Comparison of ENCODE assay signal across 23 cellular contexts in the genomic region with DNA sequence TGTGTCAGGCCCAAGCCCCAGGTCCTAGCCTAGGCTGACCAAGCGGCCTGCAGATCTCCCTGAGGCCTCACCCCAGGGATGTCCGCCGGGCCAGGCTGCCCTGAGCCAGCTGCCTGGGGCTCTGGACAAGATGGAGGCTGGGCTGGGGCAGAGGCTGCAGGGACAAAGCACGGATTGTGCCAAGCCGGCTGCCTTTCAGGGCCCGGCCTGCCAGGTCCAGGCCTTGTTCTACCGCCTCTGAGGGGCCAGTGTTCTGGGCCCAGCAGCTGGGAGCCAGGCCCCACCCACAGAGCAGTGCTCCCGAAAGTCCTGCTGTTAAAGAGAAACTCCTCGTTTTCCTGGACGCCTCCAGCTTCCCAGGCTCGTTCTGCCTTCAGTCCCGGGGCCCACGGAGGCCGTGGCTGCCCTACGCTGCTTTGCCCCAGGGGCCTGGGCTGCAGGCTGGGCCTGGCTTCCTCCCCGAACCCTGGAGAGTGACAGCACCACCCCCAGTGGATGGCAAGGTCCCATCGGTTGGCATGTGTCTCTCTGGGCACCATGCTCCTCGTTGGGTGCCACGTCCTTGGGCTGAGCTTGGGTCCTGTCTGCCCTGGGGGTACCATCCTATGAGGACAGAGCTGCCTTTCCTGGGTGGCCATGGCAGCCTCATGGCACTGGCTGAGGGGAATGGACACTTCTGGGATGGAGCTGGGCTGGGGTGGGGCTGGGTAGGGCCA. TPM values are rescaled to one million over a fixed set of nuclear protein-coding genes. Genes with fewer than 3 reads are reported as not detected.
DNase-seq lines count a peak whose midpoint lies in the region; ATAC-seq, FAIRE-seq and TF ChIP-seq lines count a peak whose summit lies in the region.
"Had no signal": no experiment of that assay in that cellular context is flagged by ENCODE, and none has a peak within 500 bp of the region (broad histone marks: within the 10 kb centered on the region; RNA-seq: fewer than 3 reads in every experiment).

No MANE protein-coding gene starts in this region.

- no peak for TF ChIP-seq CTCF in kidney (IDR thresholded peaks at IDR 0.05; ENCODE audit: borderline replicate concordance, extremely low read depth, insufficient read depth)
- TF ChIP-seq CTCF in brain microvascular endothelial cell (IDR thresholded peaks at IDR 0.05; ENCODE audit: low read depth, low read length, missing control alignments), result no peak

- no peak for FAIRE-seq in kidney (lab: Jason Lieb, UNC)
- FAIRE-seq: GM19239 had no signal

- no peak for ATAC-seq in HG03469 (IDR thresholded peaks at IDR 0.05; ENCODE audit: unreplicated experiment)
- ATAC-seq: activated CD8-positive, alpha-beta T cell treated with anti-CD3 and anti-CD28 coated beads for 36 hours; activated T-helper 17 cell treated with anti-CD3 and anti-CD28 coated beads, Interleukin-2, amount 50 U/mL, for 72 hours; stimulated activated naive CD8-positive, alpha-beta T cell treated with anti-CD3 and anti-CD28 coated beads, Interleukin-15, amount 100 ng/mL, for 72 hours had no signal

- in situ Hi-C loops in SK-MEL-5 (cut with HindIII; ENCODE audit: low pct_unique_long_range_greater_than_20kb, low sequenced_read_pairs) (no loop called here), brain microvascular endothelial cell (cut with HindIII; ENCODE audit: low pct_ligation_motif_present, low sequenced_read_pairs) (no loop called here)

- DNase-seq in SK-MEL-5 (ENCODE audit: low read depth, low spot score) (peak; percentile 68), putamen (ENCODE audit: low spot score) (peak; percentile 96), kidney (no peak), brain microvascular endothelial cell (no peak)
- DNase-seq: activated CD8-positive, alpha-beta T cell treated with anti-CD3 and anti-CD28 coated beads for 36 hours; dermis blood vessel endothelial cell; DMS79; GF-D8; kidney glomerular epithelial cell; NCI-H1417 treated with DMSO at 0.1 percent for 48 hours; NCI-H446 treated with DMSO at 0.1 percent for 48 hours; stimulated activated CD4-positive, alpha-beta T cell treated with anti-CD3 and anti-CD28 coated beads, Interleukin-1b, Interleukin-23, amount 100 ng/mL, for 48 hours; stimulated activated CD8-positive, alpha-beta memory T cell treated with anti-CD3 and anti-CD28 coated beads, Interleukin-4, amount 100 ng/mL, for 48 hours; stimulated activated naive CD8-positive, alpha-beta T cell treated with anti-CD3 and anti-CD28 coated beads, Interleukin-15, amount 100 ng/mL, for 72 hours; T-helper 2 cell had no signal

- no peak overlapping the region for H3K9ac ChIP-seq in kidney (ENCODE audit: low read length in 2 of 2)
- H3K9ac ChIP-seq: BLaER1 had no signal

- H3K27ac ChIP-seq in cingulate gyrus (ENCODE audit: low read depth, low read length) (peak overlapping the region; percentile 99), layer of hippocampus (ENCODE audit: low read depth, low read length) (peak overlapping the region; percentile 99), kidney (ENCODE audit: low read depth in 2 of 2, low read length in 2 of 2) (no peak overlapping the region), brain microvascular endothelial cell (no peak overlapping the region)
- H3K27ac ChIP-seq: BLaER1, cardiac muscle cell had no signal

- H3K4me3 ChIP-seq in kidney (ENCODE audit: low read length in 2 of 2), result no peak overlapping the region
- no peak overlapping the region for H3K4me3 ChIP-seq in brain microvascular endothelial cell (ENCODE audit: low read depth, low read length)
- H3K4me3 ChIP-seq: BLaER1, cardiac muscle cell, smooth muscle cell had no signal

- no peaks in the 10 kb centered on the region for H3K4me1 ChIP-seq in kidney (ENCODE audit: control insufficient read depth in 1 of 2, insufficient read depth in 1 of 2, low read depth in 1 of 2, low read length in 2 of 2)

- no peaks in the 10 kb centered on the region for H3K27me3 ChIP-seq in layer of hippocampus (ENCODE audit: control insufficient read depth, insufficient read depth, low read length)
- peaks cover 8% of the 10 kb centered on the region for H3K27me3 ChIP-seq in brain microvascular endothelial cell (replicated peaks)

- no peaks in the 10 kb centered on the region for H3K9me3 ChIP-seq in kidney (ENCODE audit: control insufficient read depth in 1 of 2, low read length in 2 of 2)
- H3K9me3 ChIP-seq: BLaER1 had no signal

- H3K36me3 ChIP-seq in kidney (ENCODE audit: control insufficient read depth in 1 of 2, insufficient read depth in 2 of 2, low read length in 2 of 2) (no peaks in the 10 kb centered on the region), brain microvascular endothelial cell (replicated peaks) (no peaks in the 10 kb centered on the region)
- H3K36me3 ChIP-seq: BLaER1, cardiac muscle cell had no signal

- intact Hi-C loops in kidney (cut with DNase I), result no loop called here

RNA-seq across cellular contexts. Expression of a gene that starts 7.6 kb away (rescaled TPM):
- total RNA-seq in SK-MEL-5 (2014; rRNA removed; shearing (Covaris generic)), result 4.5 and 8.2 TPM in 2 replicates
- polyA plus RNA-seq in SK-MEL-5 (2015; cell fraction: cytosol; rRNA removed), result 13.4 and 17.7 TPM in 2 replicates
- polyA plus RNA-seq in SK-MEL-5 (2015; cell fraction: nucleus; rRNA removed), result 29.0 and 56.4 TPM in 2 replicates
- 1.2 TPM for total RNA-seq in kidney
- polyA plus RNA-seq in kidney (ENCODE audit: insufficient read depth, low read depth, low replicate concordance), result 0.43 TPM

Comparison
In these comparisons a context has a peak if more than half of its experiments do, and no peak if none do; other contexts are left out.
1. DNase-seq: peak in SK-MEL-5 (single experiment) and putamen (single experiment); none in kidney (single experiment) and brain microvascular endothelial cell (single experiment).
2. H3K27ac ChIP-seq: peak in cingulate gyrus (single experiment) and layer of hippocampus (single experiment); none in kidney (0 of 2) and brain microvascular endothelial cell (single experiment).